Comparison of ENCODE assay signal across 32 cellular contexts in genomic region chr19:2311093-2311492, GRCh38. TPM values are rescaled to one million over a fixed set of nuclear protein-coding genes. Genes with fewer than 3 reads are reported as not detected.
"Had no signal": no experiment of that assay in that cellular context is flagged by ENCODE, and none has a peak within 500 bp of the region (broad histone marks: within the 10 kb centered on the region; RNA-seq: fewer than 3 reads in every experiment).

No MANE protein-coding gene starts in this region.

- H3K27ac ChIP-seq: stomach, suprapubic skin, testis, thoracic aorta, thyroid gland, tibial artery, tibial nerve, transverse colon, upper lobe of left lung, upper lobe of right lung, uterus, vagina had no signal

- DNase-seq: stimulated activated CD4-positive, alpha-beta T cell treated with anti-CD3 and anti-CD28 coated beads, Interleukin-2, amount 100 ng/mL, for 48 hours; stimulated activated CD4-positive, alpha-beta T cell treated with anti-CD3 and anti-CD28 coated beads, Interleukin-4, amount 100 ng/mL, for 1 hour; stimulated activated CD4-positive, alpha-beta T cell treated with anti-CD3 and anti-CD28 coated beads, Interleukin-4, amount 100 ng/mL, for 24 hours; stimulated activated CD4-positive, alpha-beta T cell treated with anti-CD3 and anti-CD28 coated beads, Interleukin-4, amount 100 ng/mL, for 4 hours; stimulated activated CD8-positive, alpha-beta memory T cell treated with anti-CD3 and anti-CD28 coated beads, Interleukin-4, amount 100 ng/mL, for 48 hours; stimulated activated naive B cell treated with anti-CD40 and anti-IgM and Interleukin-4, amounts not matched to agents 10 μg/mL and 1 μg/mL and 100 μg/mL, for 72 hours; stimulated activated naive CD4-positive, alpha-beta T cell; stimulated activated naive CD4-positive, alpha-beta T cell treated with Interleukin-2 at 50 U/mL for 16 hours; stimulated activated naive CD8-positive, alpha-beta T cell treated with anti-CD3 and anti-CD28 coated beads, Interleukin-15, amount 100 ng/mL, for 72 hours; stimulated activated naive CD8-positive, alpha-beta T cell treated with anti-CD3 and anti-CD28 coated beads, Interleukin-15, Interleukin-2, amounts not matched to agents 100 U/mL and 50 U/mL, for 24 hours; stomach; substantia nigra; testis; thyroid gland; tibial artery; transverse colon; trophoblast cell; upper lobe of left lung; upper lobe of right lung; uterus had no signal

- H3K36me3 ChIP-seq: stomach, suprapubic skin, thoracic aorta, thyroid gland, tibial artery, tibial nerve, transverse colon, upper lobe of left lung, upper lobe of right lung, uterus, vagina had no signal

- ATAC-seq: stimulated activated effector memory CD8-positive, alpha-beta T cell treated with anti-CD3 and anti-CD28 coated beads, Interleukin-12 subunit alpha, Interleukin-12 subunit beta, amount 100 ng/mL, for 72 hours; stimulated activated memory B cell treated with anti-CD40 and anti-IgM and Interleukin-4, amounts not matched to agents 10 μg/mL and 1 μg/mL and 100 μg/mL, for 72 hours; stimulated activated naive B cell treated with anti-CD40 and anti-IgM and Interleukin-4, amounts not matched to agents 10 μg/mL and 1 μg/mL and 100 μg/mL, for 72 hours; stimulated activated naive CD8-positive, alpha-beta T cell treated with anti-CD3 and anti-CD28 coated beads, Interleukin-15, amount 100 ng/mL, for 72 hours; stimulated activated naive CD8-positive, alpha-beta T cell treated with anti-CD3 and anti-CD28 coated beads, Interleukin-15, Interleukin-2, amounts not matched to agents 100 U/mL and 50 U/mL, for 24 hours; upper lobe of right lung had no signal

- H3K4me3 ChIP-seq: stomach, suprapubic skin, testis, thoracic aorta, thyroid gland, tibial artery, tibial nerve, transverse colon, upper lobe of left lung, upper lobe of right lung, uterus, vagina had no signal

- H3K9me3 Mint-ChIP-seq: stimulated activated memory B cell treated with anti-CD40 and anti-IgM and Interleukin-4, amounts not matched to agents 10 μg/mL and 1 μg/mL and 100 μg/mL, for 72 hours; type B pancreatic cell had no signal

- H3K9me3 ChIP-seq: testis, thyroid gland, upper lobe of right lung had no signal

- H3K27ac Mint-ChIP-seq: stimulated activated effector memory CD8-positive, alpha-beta T cell treated with anti-CD3 and anti-CD28 coated beads, Interleukin-12 subunit alpha, Interleukin-12 subunit beta, amount 100 ng/mL, for 72 hours; stimulated activated memory B cell treated with anti-CD40 and anti-IgM and Interleukin-4, amounts not matched to agents 10 μg/mL and 1 μg/mL and 100 μg/mL, for 72 hours; stimulated activated naive B cell treated with anti-CD40 and anti-IgM and Interleukin-4, amounts not matched to agents 10 μg/mL and 1 μg/mL and 100 μg/mL, for 72 hours; stimulated activated naive CD8-positive, alpha-beta T cell treated with anti-CD3 and anti-CD28 coated beads, Interleukin-15, amount 100 ng/mL, for 72 hours; stimulated activated naive CD8-positive, alpha-beta T cell treated with anti-CD3 and anti-CD28 coated beads, Interleukin-15, Interleukin-2, amounts not matched to agents 100 ng/mL and 50 ng/mL, for 24 hours; type B pancreatic cell had no signal

- H3K4me3 Mint-ChIP-seq: stimulated activated effector memory CD8-positive, alpha-beta T cell treated with anti-CD3 and anti-CD28 coated beads, Interleukin-12 subunit alpha, Interleukin-12 subunit beta, amount 100 ng/mL, for 72 hours; stimulated activated memory B cell treated with anti-CD40 and anti-IgM and Interleukin-4, amounts not matched to agents 10 μg/mL and 1 μg/mL and 100 μg/mL, for 72 hours; stimulated activated naive B cell treated with anti-CD40 and anti-IgM and Interleukin-4, amounts not matched to agents 10 μg/mL and 1 μg/mL and 100 μg/mL, for 72 hours; stimulated activated naive CD8-positive, alpha-beta T cell treated with anti-CD3 and anti-CD28 coated beads, Interleukin-15, amount 100 ng/mL, for 72 hours; stimulated activated naive CD8-positive, alpha-beta T cell treated with anti-CD3 and anti-CD28 coated beads, Interleukin-15, Interleukin-2, amounts not matched to agents 100 ng/mL and 50 ng/mL, for 24 hours; type B pancreatic cell had no signal

- H3K36me3 Mint-ChIP-seq: stimulated activated effector memory CD8-positive, alpha-beta T cell treated with anti-CD3 and anti-CD28 coated beads, Interleukin-12 subunit alpha, Interleukin-12 subunit beta, amount 100 ng/mL, for 72 hours; stimulated activated memory B cell treated with anti-CD40 and anti-IgM and Interleukin-4, amounts not matched to agents 10 μg/mL and 1 μg/mL and 100 μg/mL, for 72 hours; type B pancreatic cell had no signal

- FAIRE-seq: urothelium cell line had no signal

- H3K4me1 ChIP-seq: testis, upper lobe of right lung, uterus, vagina had no signal

- H3K27me3 ChIP-seq: testis had no signal

RNA-seq across cellular contexts. Expression of gene LINGO3, which starts 3.1 kb away (rescaled TPM):
- total RNA-seq: stomach, subcutaneous adipose tissue, suprapubic skin, upper lobe of right lung, ureter, urinary bladder, uterus, vagina had no signal
- polyA plus RNA-seq: stomach had no signal

RNA-seq across cellular contexts. Expression of gene PEAK3, which starts 29.1 kb away (rescaled TPM):
- total RNA-seq: urinary bladder had no signal

RNA-seq across cellular contexts. Expression of gene TMPRSS9, which starts 49.0 kb away (rescaled TPM):
- total RNA-seq: subcutaneous adipose tissue, suprapubic skin, tibial nerve, upper lobe of right lung, ureter, vagina had no signal
- polyA plus RNA-seq: stomach had no signal
